Comparison of ENCODE assay signal across 8 cellular contexts in the genomic region with DNA sequence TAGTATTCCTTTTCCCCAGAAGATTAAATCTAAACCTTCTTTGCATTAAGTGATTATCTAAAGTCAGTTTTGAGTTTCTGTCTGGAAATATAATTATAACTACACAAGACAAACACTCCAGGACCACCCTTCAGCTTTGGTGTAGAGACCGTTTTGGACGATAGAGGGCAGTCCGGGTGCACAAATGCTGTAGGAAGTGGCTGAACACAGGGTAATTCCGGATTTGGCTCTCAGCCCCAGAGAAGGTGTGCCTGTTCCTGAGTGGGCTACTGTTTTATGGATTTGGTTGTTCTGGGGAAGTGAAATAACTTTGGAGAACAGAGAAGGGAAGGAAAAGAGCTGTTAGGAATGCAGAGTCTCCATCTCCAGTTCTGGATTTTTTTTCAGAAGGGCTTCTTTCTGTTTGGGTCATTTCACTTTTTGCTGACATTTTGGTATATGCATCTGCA. TPM values are rescaled to one million over a fixed set of nuclear protein-coding genes. Genes with fewer than 3 reads are reported as not detected.
DNase-seq lines count a peak whose midpoint lies in the region; ATAC-seq and TF ChIP-seq lines count a peak whose summit lies in the region.

No MANE protein-coding gene starts in this region.

- H3K4me1 ChIP-seq in right cardiac atrium (ENCODE audit: control insufficient read depth, insufficient read depth, low read length) = peaks cover 8% of the 10 kb centered on the region

- H3K4me3 Mint-ChIP-seq in activated naive CD8-positive, alpha-beta T cell treated with anti-CD3 and anti-CD28 coated beads for 36 hours = no peak overlapping the region

- no peaks in the 10 kb centered on the region for H3K27me3 ChIP-seq in right cardiac atrium (ENCODE audit: control insufficient read depth, insufficient read depth)

- 5% methylated on average over 4 of the region's 4 CpGs for WGBS in right cardiac atrium

- H3K27ac ChIP-seq in right cardiac atrium (ENCODE audit: low read length) = no peak overlapping the region

- peak; percentile 57 for DNase-seq in H4 (ENCODE audit: low spot score)
- DNase-seq in Kasumi-1 (lab: John Stamatoyannopoulos, UW) = peak; percentile 70 to 80
- DNase-seq in activated naive CD8-positive, alpha-beta T cell treated with anti-CD3 and anti-CD28 coated beads for 36 hours = peak; percentile 57
- peak; percentile 49 to 78 (median 69) for DNase-seq in right cardiac atrium
- DNase-seq in stimulated activated CD4-positive, alpha-beta T cell treated with anti-CD3 and anti-CD28 coated beads, Interleukin-12 subunit alpha, Interleukin-12 subunit beta, amount 100 ng/mL, for 4 hours = peak; percentile 41
- no peak for DNase-seq in GF-D8 (lab: John Stamatoyannopoulos, UW)

- peaks cover 12% of the 10 kb centered on the region for H3K36me3 Mint-ChIP-seq in activated naive CD8-positive, alpha-beta T cell treated with anti-CD3 and anti-CD28 coated beads for 36 hours

- intact Hi-C loops in right cardiac atrium (cut with DNase I) = loop anchor here in 1 of 4 donors (5.0 kb wide), 1 partner anchor 427 kb away; no protein-coding TSS in a partner anchor

- peak; percentile 78 for TF ChIP-seq CTCF in GM12874 (IDR thresholded peaks at IDR 0.05; ENCODE audit: insufficient read depth, low read depth, low read length)

- H3K27me3 Mint-ChIP-seq in activated naive CD8-positive, alpha-beta T cell treated with anti-CD3 and anti-CD28 coated beads for 36 hours = no peaks in the 10 kb centered on the region

- ATAC-seq in SK-N-SH treated with all-trans-retinoic acid at 6 μM for 48 hours = peak; percentile 91
- ATAC-seq in right cardiac atrium = peak; percentile 81 to 84

- no peaks in the 10 kb centered on the region for H3K9me3 Mint-ChIP-seq in activated naive CD8-positive, alpha-beta T cell treated with anti-CD3 and anti-CD28 coated beads for 36 hours

- peaks cover 14% of the 10 kb centered on the region for H3K4me1 Mint-ChIP-seq in activated naive CD8-positive, alpha-beta T cell treated with anti-CD3 and anti-CD28 coated beads for 36 hours

- no peak overlapping the region for H3K27ac Mint-ChIP-seq in activated naive CD8-positive, alpha-beta T cell treated with anti-CD3 and anti-CD28 coated beads for 36 hours

- H3K9me3 ChIP-seq in right cardiac atrium (ENCODE audit: control insufficient read depth, low read length) = no peaks in the 10 kb centered on the region

- no peak overlapping the region for H3K4me3 ChIP-seq in right cardiac atrium (ENCODE audit: low read length)

TF ChIP-seq in SK-N-SH treated with all-trans-retinoic acid at 6 μM for 48 hours, 23 proteins besides CTCF, POLR2A, EP300 and RAD21:
- TF ChIP-seq ESRRG (CRISPR knock-in tag; IDR thresholded peaks at IDR 0.05) (no peak), ZNF8 (CRISPR knock-in tag; IDR thresholded peaks at IDR 0.05) (no peak), CSDC2 (CRISPR knock-in tag; IDR thresholded peaks at IDR 0.05) (no peak), BACH2 (CRISPR knock-in tag; IDR thresholded peaks at IDR 0.05; ENCODE audit: borderline replicate concordance) (no peak)
- TF ChIP-seq, protein P1, sequence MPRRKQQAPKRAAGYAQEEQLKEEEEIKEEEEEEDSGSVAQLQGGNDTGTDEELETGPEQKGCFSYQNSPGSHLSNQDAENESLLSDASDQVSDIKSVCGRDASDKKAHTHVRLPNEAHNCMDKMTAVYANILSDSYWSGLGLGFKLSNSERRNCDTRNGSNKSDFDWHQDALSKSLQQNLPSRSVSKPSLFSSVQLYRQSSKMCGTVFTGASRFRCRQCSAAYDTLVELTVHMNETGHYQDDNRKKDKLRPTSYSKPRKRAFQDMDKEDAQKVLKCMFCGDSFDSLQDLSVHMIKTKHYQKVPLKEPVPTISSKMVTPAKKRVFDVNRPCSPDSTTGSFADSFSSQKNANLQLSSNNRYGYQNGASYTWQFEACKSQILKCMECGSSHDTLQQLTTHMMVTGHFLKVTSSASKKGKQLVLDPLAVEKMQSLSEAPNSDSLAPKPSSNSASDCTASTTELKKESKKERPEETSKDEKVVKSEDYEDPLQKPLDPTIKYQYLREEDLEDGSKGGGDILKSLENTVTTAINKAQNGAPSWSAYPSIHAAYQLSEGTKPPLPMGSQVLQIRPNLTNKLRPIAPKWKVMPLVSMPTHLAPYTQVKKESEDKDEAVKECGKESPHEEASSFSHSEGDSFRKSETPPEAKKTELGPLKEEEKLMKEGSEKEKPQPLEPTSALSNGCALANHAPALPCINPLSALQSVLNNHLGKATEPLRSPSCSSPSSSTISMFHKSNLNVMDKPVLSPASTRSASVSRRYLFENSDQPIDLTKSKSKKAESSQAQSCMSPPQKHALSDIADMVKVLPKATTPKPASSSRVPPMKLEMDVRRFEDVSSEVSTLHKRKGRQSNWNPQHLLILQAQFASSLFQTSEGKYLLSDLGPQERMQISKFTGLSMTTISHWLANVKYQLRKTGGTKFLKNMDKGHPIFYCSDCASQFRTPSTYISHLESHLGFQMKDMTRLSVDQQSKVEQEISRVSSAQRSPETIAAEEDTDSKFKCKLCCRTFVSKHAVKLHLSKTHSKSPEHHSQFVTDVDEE (CRISPR knock-in tag; IDR thresholded peaks at IDR 0.05) = no peak

RNA-seq across cellular contexts. Expression of gene EXT2, which starts 14.8 kb away (rescaled TPM):
- total RNA-seq in H4 (2014; rRNA removed; shearing (Covaris generic)) = 201 and 204 TPM in 2 replicates
- total RNA-seq in activated naive CD8-positive, alpha-beta T cell treated with anti-CD3 and anti-CD28 coated beads for 36 hours = 10 to 100 TPM; 22.4 to 24.0 TPM
- 10 to 100 TPM; 32.5 to 41.5 (median 35.3) TPM for total RNA-seq in right cardiac atrium
- polyA plus RNA-seq in right cardiac atrium = 21.1 TPM

RNA-seq across cellular contexts. Expression of gene ACCS, which starts 44.2 kb away (rescaled TPM):
- 3.1 and 3.6 TPM in 2 replicates for total RNA-seq in H4 (2014; rRNA removed; shearing (Covaris generic))
- 1 to 10 TPM; 4.9 to 5.2 TPM for total RNA-seq in activated naive CD8-positive, alpha-beta T cell treated with anti-CD3 and anti-CD28 coated beads for 36 hours
- 10 to 100 TPM; 11.4 to 18.8 (median 14.2) TPM for total RNA-seq in right cardiac atrium
- 19.3 TPM for polyA plus RNA-seq in right cardiac atrium
